3 cellular contexts compared by ENCODE assay signal in genomic region chr1:10425826-10426534, GRCh38. TPM values are rescaled to one million over a fixed set of nuclear protein-coding genes. Genes with fewer than 3 reads are reported as not detected.
"Had no signal": no experiment of that assay in that cellular context is flagged by ENCODE, and none has a peak within 500 bp of the region (broad histone marks: within the 10 kb centered on the region; RNA-seq: fewer than 3 reads in every experiment).

No MANE protein-coding gene starts in this region.

RNA-seq across cellular contexts. Expression of gene CORT, which starts 23.9 kb away (rescaled TPM):
- total RNA-seq: MCF 10A, RPMI7951 had no signal
- polyA plus RNA-seq: aorta had no signal
